ENCODE assay signal across 17 cellular contexts in the genomic region with DNA sequence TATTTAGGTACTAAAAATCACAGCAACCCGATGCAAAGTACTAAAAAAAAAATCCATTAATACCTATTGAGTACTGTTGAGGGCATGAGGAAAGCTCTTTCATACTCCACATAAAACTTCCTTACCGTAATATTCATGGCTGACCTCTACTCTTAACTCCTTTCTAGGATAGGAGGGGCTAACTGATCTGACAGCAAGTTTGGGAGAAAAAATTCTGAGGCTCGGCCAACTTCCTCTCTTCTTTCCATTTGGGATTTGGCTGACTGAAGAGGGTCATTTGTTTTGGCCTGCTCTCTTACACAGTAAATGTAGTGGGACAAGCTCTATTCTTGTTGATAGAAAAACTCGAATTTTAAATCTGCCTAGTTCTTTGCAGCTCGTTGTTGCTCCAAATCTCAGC. TPM values are rescaled to one million over a fixed set of nuclear protein-coding genes. Genes with fewer than 3 reads are reported as not detected.
DNase-seq lines count a peak whose midpoint lies in the region; ATAC-seq and TF ChIP-seq lines count a peak whose summit lies in the region.
"Had no signal": no experiment of that assay in that cellular context is flagged by ENCODE, and none has a peak within 500 bp of the region (broad histone marks: within the 10 kb centered on the region; RNA-seq: fewer than 3 reads in every experiment).

No MANE protein-coding gene starts in this region.

- H3K9me2 ChIP-seq in SU-DHL-6 (replicated peaks; ENCODE audit: insufficient read depth, low read length) (no peaks in the 10 kb centered on the region), GM23338 (ENCODE audit: insufficient read depth) (no peaks in the 10 kb centered on the region)

- TF ChIP-seq CTCF in SU-DHL-6 (IDR thresholded peaks at IDR 0.05; ENCODE audit: insufficient read depth, low read length, poor library complexity, severe bottlenecking) (no peak), GM23338 (conservative IDR thresholded peaks at IDR 0.05; ENCODE audit: low read depth in 2 of 2) (no peak)

- 38% methylated on average over 5 of the region's 5 CpGs for WGBS in right cardiac atrium

- peak overlapping the region; percentile 15 for H3K4me3 Mint-ChIP-seq in activated naive CD8-positive, alpha-beta T cell treated with anti-CD3 and anti-CD28 coated beads, Interleukin-2, amount 10 ng/mL, durations not matched to agents 7 days and 5 days
- H3K4me3 Mint-ChIP-seq in activated naive CD8-positive, alpha-beta T cell treated with anti-CD3 and anti-CD28 coated beads, Interleukin-2, amount 50 U/mL, for 24 hours = no peak overlapping the region
- no peak overlapping the region; the same call in 2 of the 3 replicates for H3K4me3 Mint-ChIP-seq in GM23338
- H3K4me3 Mint-ChIP-seq: activated naive CD4-positive, alpha-beta T cell treated with anti-CD3 and anti-CD28 coated beads, Interleukin-2, amount 50 U/mL, for 24 hours; neural crest cell had no signal

- H3K4me2 ChIP-seq in SU-DHL-6 (ENCODE audit: low read depth, low read length, poor library complexity, severe bottlenecking) (peak overlapping the region; percentile 54), GM23338 (no peak overlapping the region)
- H3K4me2 ChIP-seq: A549, PC-9 had no signal

- ATAC-seq in activated naive CD8-positive, alpha-beta T cell treated with anti-CD3 and anti-CD28 coated beads, Interleukin-2, amount 10 ng/mL, durations not matched to agents 7 days and 5 days (ENCODE audit: low read depth) = no peak
- ATAC-seq in activated naive CD8-positive, alpha-beta T cell treated with anti-CD3 and anti-CD28 coated beads, Interleukin-2, amount 50 U/mL, for 24 hours = no peak
- ATAC-seq in right cardiac atrium (peak; percentile 31 to 63), HG03139 (IDR thresholded peaks at IDR 0.05; ENCODE audit: unreplicated experiment) (no peak), GM23338 (no peak), HG03039 (IDR thresholded peaks at IDR 0.05; ENCODE audit: unreplicated experiment) (no peak)
- ATAC-seq: A549, K562 had no signal

- H3K36me3 Mint-ChIP-seq in activated naive CD8-positive, alpha-beta T cell treated with anti-CD3 and anti-CD28 coated beads, Interleukin-2, amount 10 ng/mL, durations not matched to agents 7 days and 5 days = no peaks in the 10 kb centered on the region
- H3K36me3 Mint-ChIP-seq in activated naive CD8-positive, alpha-beta T cell treated with anti-CD3 and anti-CD28 coated beads, Interleukin-2, amount 50 U/mL, for 24 hours (ENCODE audit: low read depth) = peaks cover under 1% of the 10 kb centered on the region
- H3K36me3 Mint-ChIP-seq in GM23338 (ENCODE audit: low read depth) = no peaks in the 10 kb centered on the region; the same call in 2 of the 3 replicates
- H3K36me3 Mint-ChIP-seq: activated naive CD4-positive, alpha-beta T cell treated with anti-CD3 and anti-CD28 coated beads, Interleukin-2, amount 50 U/mL, for 24 hours had no signal

- H3K9me3 ChIP-seq in SU-DHL-6 (ENCODE audit: insufficient read depth, low read length) (no peaks in the 10 kb centered on the region), right cardiac atrium (ENCODE audit: control insufficient read depth, low read length) (no peaks in the 10 kb centered on the region), subcutaneous abdominal adipose tissue (ENCODE audit: control insufficient read depth in 5 of 5, low read length in 5 of 5) (no peaks in the 10 kb centered on the region)
- H3K9me3 ChIP-seq: A549 had no signal

- H3K27me3 ChIP-seq in SU-DHL-6 (ENCODE audit: low read length) (no peaks in the 10 kb centered on the region), right cardiac atrium (ENCODE audit: control insufficient read depth, insufficient read depth) (no peaks in the 10 kb centered on the region), subcutaneous abdominal adipose tissue (ENCODE audit: control insufficient read depth in 5 of 5, insufficient read depth in 4 of 5, low read length in 5 of 5) (no peaks in the 10 kb centered on the region), GM23338 (ENCODE audit: insufficient read depth) (no peaks in the 10 kb centered on the region)

- no peaks in the 10 kb centered on the region for H3K27me3 Mint-ChIP-seq in activated naive CD8-positive, alpha-beta T cell treated with anti-CD3 and anti-CD28 coated beads, Interleukin-2, amount 10 ng/mL, durations not matched to agents 7 days and 5 days
- H3K27me3 Mint-ChIP-seq in activated naive CD8-positive, alpha-beta T cell treated with anti-CD3 and anti-CD28 coated beads, Interleukin-2, amount 50 U/mL, for 24 hours = no peaks in the 10 kb centered on the region
- H3K27me3 Mint-ChIP-seq in GM23338 (ENCODE audit: insufficient read depth, low read depth, poor library complexity) = peaks cover 4% of the 10 kb centered on the region
- H3K27me3 Mint-ChIP-seq: activated naive CD4-positive, alpha-beta T cell treated with anti-CD3 and anti-CD28 coated beads, Interleukin-2, amount 50 U/mL, for 24 hours had no signal

- no peaks in the 10 kb centered on the region for H4K20me1 ChIP-seq in SU-DHL-6 (ENCODE audit: low read depth, low read length)
- H4K20me1 ChIP-seq in GM23338 (replicated peaks; ENCODE audit: insufficient read depth) = peaks cover 3% of the 10 kb centered on the region; the same call in 1 of the 2 replicates

- H3K9ac ChIP-seq in SU-DHL-6 (ENCODE audit: low read length) = peak overlapping the region; percentile 21; the same call in 1 of the 2 replicates
- peak overlapping the region in 1 of 5 donors; percentile 22 for H3K9ac ChIP-seq in subcutaneous abdominal adipose tissue (ENCODE audit: low read length in 5 of 5)

- H3K79me2 ChIP-seq in SU-DHL-6 (ENCODE audit: insufficient read depth, low read length) = no peaks in the 10 kb centered on the region
- H3K79me2 ChIP-seq in GM23338 (replicated peaks; ENCODE audit: insufficient read depth) = peaks cover 7% of the 10 kb centered on the region; the same call in 1 of the 2 replicates

- H2AFZ ChIP-seq in SU-DHL-6 (ENCODE audit: low read depth, low read length, severe bottlenecking) (peak overlapping the region; percentile 19), GM23338 (no peak overlapping the region)
- H2AFZ ChIP-seq: PC-9 had no signal

- no peaks in the 10 kb centered on the region for H3K9me3 Mint-ChIP-seq in activated naive CD8-positive, alpha-beta T cell treated with anti-CD3 and anti-CD28 coated beads, Interleukin-2, amount 10 ng/mL, durations not matched to agents 7 days and 5 days
- no peaks in the 10 kb centered on the region for H3K9me3 Mint-ChIP-seq in activated naive CD8-positive, alpha-beta T cell treated with anti-CD3 and anti-CD28 coated beads, Interleukin-2, amount 50 U/mL, for 24 hours
- no peaks in the 10 kb centered on the region for H3K9me3 Mint-ChIP-seq in GM23338
- H3K9me3 Mint-ChIP-seq: activated naive CD4-positive, alpha-beta T cell treated with anti-CD3 and anti-CD28 coated beads, Interleukin-2, amount 50 U/mL, for 24 hours had no signal

- no peaks in the 10 kb centered on the region for H3K36me3 ChIP-seq in SU-DHL-6 (ENCODE audit: low read length)
- no peaks in the 10 kb centered on the region for H3K36me3 ChIP-seq in subcutaneous abdominal adipose tissue (ENCODE audit: control insufficient read depth in 5 of 5, insufficient read depth in 5 of 5, low read length in 5 of 5)
- no peaks in the 10 kb centered on the region for H3K36me3 ChIP-seq in GM23338 (ENCODE audit: insufficient read depth)
- H3K36me3 ChIP-seq: WERI-Rb-1 had no signal

- peak overlapping the region; percentile 35 for H3K27ac Mint-ChIP-seq in activated naive CD8-positive, alpha-beta T cell treated with anti-CD3 and anti-CD28 coated beads, Interleukin-2, amount 10 ng/mL, durations not matched to agents 7 days and 5 days
- no peak overlapping the region for H3K27ac Mint-ChIP-seq in activated naive CD8-positive, alpha-beta T cell treated with anti-CD3 and anti-CD28 coated beads, Interleukin-2, amount 50 U/mL, for 24 hours
- H3K27ac Mint-ChIP-seq in GM23338 = no peak overlapping the region
- H3K27ac Mint-ChIP-seq: activated naive CD4-positive, alpha-beta T cell treated with anti-CD3 and anti-CD28 coated beads, Interleukin-2, amount 50 U/mL, for 24 hours had no signal

- no peak for DNase-seq in activated naive CD8-positive, alpha-beta T cell treated with anti-CD3 and anti-CD28 coated beads, Interleukin-2, amount 10 ng/mL, durations not matched to agents 7 days and 5 days
- no peak for DNase-seq in activated naive CD8-positive, alpha-beta T cell treated with anti-CD3 and anti-CD28 coated beads, Interleukin-2, amount 50 U/mL, for 24 hours
- no peak for DNase-seq in right cardiac atrium
- DNase-seq in GM23338 (ENCODE audit: low spot score) = no peak
- DNase-seq: head of caudate nucleus, NCI-H1436, NCI-H446, PC-9, WERI-Rb-1 had no signal

- H3K27ac ChIP-seq in SU-DHL-6 (ENCODE audit: low read depth, low read length) = peak overlapping the region; percentile 34
- H3K27ac ChIP-seq in right cardiac atrium (ENCODE audit: low read length) = no peak overlapping the region
- H3K27ac ChIP-seq in subcutaneous abdominal adipose tissue (ENCODE audit: low read depth, low read length) = peak overlapping the region; percentile 51
- H3K27ac ChIP-seq in GM23338 (ENCODE audit: low read depth) = no peak overlapping the region
- H3K27ac ChIP-seq: A549, PC-9, WERI-Rb-1 had no signal

- H3K4me3 ChIP-seq in SU-DHL-6 (ENCODE audit: insufficient read depth, low read length, poor library complexity, severe bottlenecking) (no peak overlapping the region), right cardiac atrium (ENCODE audit: low read length) (no peak overlapping the region), subcutaneous abdominal adipose tissue (ENCODE audit: low read depth in 1 of 5, low read length in 5 of 5) (no peak overlapping the region), GM23338 (no peak overlapping the region)
- H3K4me3 ChIP-seq: A549, K562, PC-9 had no signal

- peaks cover 5% of the 10 kb centered on the region; the same call in 1 of the 2 replicates for H3F3A ChIP-seq in SU-DHL-6 (ENCODE audit: insufficient read depth)
- H3F3A ChIP-seq in GM23338 (replicated peaks; ENCODE audit: low read depth) = no peaks in the 10 kb centered on the region

- POLR2A ChIA-PET in activated naive CD8-positive, alpha-beta T cell treated with anti-CD3 and anti-CD28 coated beads, Interleukin-2, amount 10 ng/mL, durations not matched to agents 7 days and 5 days (lab: Charles Lee) = interaction anchor here (0.6 to 3.5 kb wide), 3 partner anchors 9 to 129 kb away, joined by 3 to 23 read pairs (median 3); a partner anchor contains a TSS

- H3K4me1 ChIP-seq in right cardiac atrium (ENCODE audit: control insufficient read depth, insufficient read depth, low read length) = no peaks in the 10 kb centered on the region
- peaks cover 0 to 12% (median 0%) of the 10 kb centered on the region in 5 donors for H3K4me1 ChIP-seq in subcutaneous abdominal adipose tissue (ENCODE audit: control insufficient read depth in 5 of 5, insufficient read depth in 5 of 5, low read length in 5 of 5)
- H3K4me1 ChIP-seq in GM23338 (ENCODE audit: insufficient read depth) = no peaks in the 10 kb centered on the region
- H3K4me1 ChIP-seq: A549 had no signal

- H3K4me1 Mint-ChIP-seq in activated naive CD8-positive, alpha-beta T cell treated with anti-CD3 and anti-CD28 coated beads, Interleukin-2, amount 10 ng/mL, durations not matched to agents 7 days and 5 days = peaks cover 10% of the 10 kb centered on the region
- peaks cover 20% of the 10 kb centered on the region for H3K4me1 Mint-ChIP-seq in activated naive CD8-positive, alpha-beta T cell treated with anti-CD3 and anti-CD28 coated beads, Interleukin-2, amount 50 U/mL, for 24 hours
- peaks cover 17% of the 10 kb centered on the region for H3K4me1 Mint-ChIP-seq in GM23338

- intact Hi-C loops in right cardiac atrium (cut with DNase I) = no loop called here

RNA-seq across cellular contexts. Expression of a gene that starts 9.4 kb away (rescaled TPM):
- 10 to 100 TPM; 23.9 to 25.8 TPM for total RNA-seq in activated naive CD8-positive, alpha-beta T cell treated with anti-CD3 and anti-CD28 coated beads, Interleukin-2, amount 10 ng/mL, durations not matched to agents 7 days and 5 days
- total RNA-seq in right cardiac atrium = 10 to 100 TPM; 10.3 to 12.3 (median 10.5) TPM
- polyA plus RNA-seq in right cardiac atrium = 5.7 TPM
- 17.9 and 24.1 TPM in 2 replicates for total RNA-seq in GM23338 (2014; rRNA removed; shearing (Covaris generic))
- 9.4 and 12.4 TPM in 2 replicates for polyA plus RNA-seq in GM23338 (2016; fragmentation: Nextera tagmentation; extraction: Ambion mirVana)

Comparison
In these comparisons a context has a peak if more than half of its experiments do, and no peak if none do; other contexts are left out.
1. ATAC-seq: peak in right cardiac atrium (2 of 2); none in activated naive CD8-positive, alpha-beta T cell treated with anti-CD3 and anti-CD28 coated beads, Interleukin-2, amount 10 ng/mL, durations not matched to agents 7 days and 5 days (single experiment), activated naive CD8-positive, alpha-beta T cell treated with anti-CD3 and anti-CD28 coated beads, Interleukin-2, amount 50 U/mL, for 24 hours (single experiment), HG03139 (single experiment), GM23338 (single experiment) and HG03039 (single experiment).
2. H3K27ac ChIP-seq: peak in SU-DHL-6 (single experiment) and subcutaneous abdominal adipose tissue (single experiment); none in right cardiac atrium (single experiment) and GM23338 (single experiment).